Comparison of ENCODE assay signal across 1 cellular context in the genomic region with DNA sequence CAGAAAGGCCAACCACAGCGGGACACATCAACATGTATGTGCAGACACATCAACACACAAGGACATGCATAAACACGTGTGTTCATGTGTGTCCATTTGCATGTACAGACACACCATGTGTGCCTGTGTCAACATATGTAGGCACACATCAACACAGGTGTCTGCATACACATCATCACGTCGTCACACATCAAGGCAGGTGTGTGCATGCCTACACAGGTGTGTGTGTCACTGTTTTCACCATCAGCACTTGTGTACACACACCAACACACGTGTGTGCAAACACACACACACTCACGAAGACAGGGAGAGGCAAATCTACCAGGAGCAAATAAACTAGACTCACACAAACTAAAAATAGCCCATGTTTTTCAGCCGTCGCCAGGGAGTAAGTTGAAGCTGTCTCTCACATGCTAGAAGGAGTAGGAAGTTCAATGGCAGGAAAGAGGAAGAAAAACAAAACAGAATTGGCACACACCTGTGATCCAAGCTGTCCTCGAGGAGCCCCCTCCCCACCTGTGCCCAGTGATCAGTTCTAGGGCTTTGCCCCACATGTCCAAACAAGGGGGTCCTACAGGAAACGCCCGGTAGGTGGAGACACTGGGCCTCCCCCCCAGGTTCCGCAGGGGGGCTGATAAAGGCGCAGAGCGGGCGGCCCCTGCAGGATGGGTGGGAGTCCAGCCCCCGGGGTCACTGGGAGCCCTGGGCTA.
TF ChIP-seq lines count a peak whose summit lies in the region.

No MANE protein-coding gene starts in this region.

TF ChIP-seq in HCT116, 20 proteins besides CTCF, POLR2A, EP300 and RAD21:
- no peak for TF ChIP-seq SRF (IDR thresholded peaks at IDR 0.05; ENCODE audit: low read depth)
- TF ChIP-seq EZH2 (IDR thresholded peaks at IDR 0.05): no peak
- TF ChIP-seq ZNF274 (IDR thresholded peaks at IDR 0.05; ENCODE audit: low read depth, low read length): no peak
- TF ChIP-seq, protein P1, sequence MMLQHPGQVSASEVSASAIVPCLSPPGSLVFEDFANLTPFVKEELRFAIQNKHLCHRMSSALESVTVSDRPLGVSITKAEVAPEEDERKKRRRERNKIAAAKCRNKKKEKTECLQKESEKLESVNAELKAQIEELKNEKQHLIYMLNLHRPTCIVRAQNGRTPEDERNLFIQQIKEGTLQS (IDR thresholded peaks at IDR 0.05): no peak
- TF ChIP-seq TCF7L2 (IDR thresholded peaks at IDR 0.05; ENCODE audit: borderline replicate concordance, extremely low read depth, insufficient read depth, insufficient read length): no peak
- no peak for TF ChIP-seq FOSL1 (IDR thresholded peaks at IDR 0.05; ENCODE audit: low read depth)
- TF ChIP-seq JUND (IDR thresholded peaks at IDR 0.05): no peak
- TF ChIP-seq ELF1 (IDR thresholded peaks at IDR 0.05; ENCODE audit: borderline replicate concordance, low read depth): no peak
- TF ChIP-seq POLR2AphosphoS5 (IDR thresholded peaks at IDR 0.05; ENCODE audit: low read depth, low read length): no peak
- no peak for TF ChIP-seq CEBPB (IDR thresholded peaks at IDR 0.05; ENCODE audit: low read depth)
- TF ChIP-seq SIN3A (IDR thresholded peaks at IDR 0.05; ENCODE audit: low read depth): no peak
- no peak for TF ChIP-seq EGR1 (IDR thresholded peaks at IDR 0.05; ENCODE audit: low read depth)
- TF ChIP-seq, protein P2, sequence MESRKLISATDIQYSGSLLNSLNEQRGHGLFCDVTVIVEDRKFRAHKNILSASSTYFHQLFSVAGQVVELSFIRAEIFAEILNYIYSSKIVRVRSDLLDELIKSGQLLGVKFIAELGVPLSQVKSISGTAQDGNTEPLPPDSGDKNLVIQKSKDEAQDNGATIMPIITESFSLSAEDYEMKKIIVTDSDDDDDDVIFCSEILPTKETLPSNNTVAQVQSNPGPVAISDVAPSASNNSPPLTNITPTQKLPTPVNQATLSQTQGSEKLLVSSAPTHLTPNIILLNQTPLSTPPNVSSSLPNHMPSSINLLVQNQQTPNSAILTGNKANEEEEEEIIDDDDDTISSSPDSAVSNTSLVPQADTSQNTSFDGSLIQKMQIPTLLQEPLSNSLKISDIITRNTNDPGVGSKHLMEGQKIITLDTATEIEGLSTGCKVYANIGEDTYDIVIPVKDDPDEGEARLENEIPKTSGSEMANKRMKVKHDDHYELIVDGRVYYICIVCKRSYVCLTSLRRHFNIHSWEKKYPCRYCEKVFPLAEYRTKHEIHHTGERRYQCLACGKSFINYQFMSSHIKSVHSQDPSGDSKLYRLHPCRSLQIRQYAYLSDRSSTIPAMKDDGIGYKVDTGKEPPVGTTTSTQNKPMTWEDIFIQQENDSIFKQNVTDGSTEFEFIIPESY (IDR thresholded peaks at IDR 0.05; ENCODE audit: extremely low read depth, insufficient replicate concordance, low read length): no peak
- TF ChIP-seq, protein P3, sequence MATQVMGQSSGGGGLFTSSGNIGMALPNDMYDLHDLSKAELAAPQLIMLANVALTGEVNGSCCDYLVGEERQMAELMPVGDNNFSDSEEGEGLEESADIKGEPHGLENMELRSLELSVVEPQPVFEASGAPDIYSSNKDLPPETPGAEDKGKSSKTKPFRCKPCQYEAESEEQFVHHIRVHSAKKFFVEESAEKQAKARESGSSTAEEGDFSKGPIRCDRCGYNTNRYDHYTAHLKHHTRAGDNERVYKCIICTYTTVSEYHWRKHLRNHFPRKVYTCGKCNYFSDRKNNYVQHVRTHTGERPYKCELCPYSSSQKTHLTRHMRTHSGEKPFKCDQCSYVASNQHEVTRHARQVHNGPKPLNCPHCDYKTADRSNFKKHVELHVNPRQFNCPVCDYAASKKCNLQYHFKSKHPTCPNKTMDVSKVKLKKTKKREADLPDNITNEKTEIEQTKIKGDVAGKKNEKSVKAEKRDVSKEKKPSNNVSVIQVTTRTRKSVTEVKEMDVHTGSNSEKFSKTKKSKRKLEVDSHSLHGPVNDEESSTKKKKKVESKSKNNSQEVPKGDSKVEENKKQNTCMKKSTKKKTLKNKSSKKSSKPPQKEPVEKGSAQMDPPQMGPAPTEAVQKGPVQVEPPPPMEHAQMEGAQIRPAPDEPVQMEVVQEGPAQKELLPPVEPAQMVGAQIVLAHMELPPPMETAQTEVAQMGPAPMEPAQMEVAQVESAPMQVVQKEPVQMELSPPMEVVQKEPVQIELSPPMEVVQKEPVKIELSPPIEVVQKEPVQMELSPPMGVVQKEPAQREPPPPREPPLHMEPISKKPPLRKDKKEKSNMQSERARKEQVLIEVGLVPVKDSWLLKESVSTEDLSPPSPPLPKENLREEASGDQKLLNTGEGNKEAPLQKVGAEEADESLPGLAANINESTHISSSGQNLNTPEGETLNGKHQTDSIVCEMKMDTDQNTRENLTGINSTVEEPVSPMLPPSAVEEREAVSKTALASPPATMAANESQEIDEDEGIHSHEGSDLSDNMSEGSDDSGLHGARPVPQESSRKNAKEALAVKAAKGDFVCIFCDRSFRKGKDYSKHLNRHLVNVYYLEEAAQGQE (IDR thresholded peaks at IDR 0.05; ENCODE audit: low read depth): no peak
- TF ChIP-seq YY1 (IDR thresholded peaks at IDR 0.05; ENCODE audit: extremely low read depth, insufficient replicate concordance, low read depth, low read length): no peak
TF ChIP-seq in HCT116: peak in this region for 0.
